In the genomic region with DNA sequence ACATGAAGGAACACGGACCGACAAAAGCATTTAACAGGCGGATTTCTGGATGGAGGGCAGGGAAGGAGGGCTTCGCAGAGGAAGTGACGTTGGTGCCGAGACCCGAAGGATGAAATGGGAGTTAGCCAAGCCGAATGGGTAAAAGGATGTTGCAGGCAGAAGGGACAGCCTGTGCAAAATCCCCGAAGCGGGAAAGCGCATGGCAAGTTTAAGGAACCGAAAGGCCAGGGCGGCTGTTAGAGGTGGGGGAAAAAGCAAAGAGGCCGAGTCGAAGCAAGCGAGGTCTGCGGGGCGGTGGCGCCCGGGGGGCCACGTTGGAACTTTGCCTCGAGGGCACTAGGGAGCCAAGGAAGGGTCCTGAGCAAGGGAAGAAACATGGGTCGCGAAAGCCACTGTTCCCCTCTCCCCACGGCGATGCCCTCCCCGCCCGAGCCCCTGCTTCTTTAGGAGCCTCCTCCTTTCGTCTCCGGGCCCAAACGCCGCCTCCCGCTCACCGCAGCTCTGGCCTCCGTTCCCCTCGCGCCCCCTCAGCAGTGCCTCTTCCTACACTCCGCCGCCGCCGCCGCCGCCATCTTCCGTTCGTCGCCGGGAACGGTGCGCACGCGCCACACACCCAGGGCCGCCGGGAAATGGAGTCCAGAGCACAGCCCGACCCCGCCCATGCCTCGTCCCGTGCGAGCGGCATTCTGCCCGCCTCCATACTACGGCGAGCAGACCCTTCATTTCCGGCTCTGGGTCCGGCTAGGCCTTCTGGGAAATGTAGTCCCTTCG, we compare ENCODE assay signal across 8 cellular contexts. TPM values are rescaled to one million over a fixed set of nuclear protein-coding genes. Genes with fewer than 3 reads are reported as not detected.
DNase-seq lines count a peak whose midpoint lies in the region; ATAC-seq, FAIRE-seq and TF ChIP-seq lines count a peak whose summit lies in the region.

Gene SYMPK (minus strand): TSS at position 584 of the 771 bp plus-strand sequence. CDS start 8,652 bp downstream, outside the sequence.

- H3K27ac ChIP-seq in heart left ventricle (peak within 1 kb of the TSS; percentile 80 to 96 (median 92)), upper lobe of left lung (peak within 1 kb of the TSS; percentile 89 to 94 (median 90))

- TF ChIP-seq EP300 in upper lobe of left lung (IDR thresholded peaks at IDR 0.05): no peak

- ATAC-seq in HG02852 (IDR thresholded peaks at IDR 0.05; ENCODE audit: unreplicated experiment) (peak; percentile 92), heart left ventricle (peak; percentile 99 to 100 (median 100)), upper lobe of left lung (ENCODE audit: low FRiP score in 2 of 2) (peak; percentile 98 to 100)

- H3K4me3 ChIP-seq in heart left ventricle: peak within 1 kb of the TSS; percentile 65 to 98 (median 92)
- peak within 1 kb of the TSS; percentile 78 to 89 (median 82) for H3K4me3 ChIP-seq in upper lobe of left lung

- no peaks in the 10 kb centered on the region for H3K9me3 ChIP-seq in heart left ventricle
- no peaks in the 10 kb centered on the region for H3K9me3 ChIP-seq in upper lobe of left lung

- no peak for TF ChIP-seq CTCF in heart left ventricle (IDR thresholded peaks at IDR 0.05)
- no peak for TF ChIP-seq CTCF in upper lobe of left lung (IDR thresholded peaks at IDR 0.05)

- peak; percentile 87 for TF ChIP-seq POLR2A in GM12892 (IDR thresholded peaks at IDR 0.05; ENCODE audit: low read depth, low read length)
- TF ChIP-seq POLR2A in heart left ventricle (IDR thresholded peaks at IDR 0.05): peak in 1 of 2 donors; percentile 64
- TF ChIP-seq POLR2A in upper lobe of left lung (IDR thresholded peaks at IDR 0.05): peak in 2 of 4 donors; percentile 28 to 83

- FAIRE-seq in GM12892 (lab: Jason Lieb, UNC): peak; percentile 99

- H3K36me3 ChIP-seq in heart left ventricle (peaks cover 0 to 33% (median 21%) of the 10 kb centered on the region in 9 donors), upper lobe of left lung (peaks cover 0 to 19% (median 8%) of the 10 kb centered on the region in 4 donors)

- intact Hi-C loops in T-helper 1 cell treated with Interleukin-12 subunit alpha and Interleukin-12 subunit beta and Interleukin-4 antibody, amounts not matched to agents 30 ng/mL and 1 ng/mL, for 36 hours (cut with micrococcal nuclease): loop anchor here (1.0 to 10.0 kb wide), 17 partner anchors 24 to 988 kb away; partner anchors contain the start of genes AP2S1, CALM3, CCDC61 and IRF2BP1
- intact Hi-C loops in heart left ventricle (cut with DNase I) (loop anchor here in 3 of 10 donors (1.0 to 5.0 kb wide), 2 partner anchors 24 to 155 kb away; partner anchors contain the start of gene IRF2BP1 (in 3 of the 3)), posterior cingulate gyrus (cut with DNase I) (loop anchor here (2.0 kb wide), 1 partner anchor 24 kb away; the partner anchor contains the start of gene IRF2BP1)

- 0 to 1% (median 0%) methylated on average over 55 to 65 of the region's 65 CpGs for WGBS in heart left ventricle, 4 donors
- WGBS in upper lobe of left lung, 2 donors: 0% methylated on average over 62 to 65 of the region's 65 CpGs

- H3K27me3 ChIP-seq in heart left ventricle (peaks cover 8 to 27% (median 16%) of the 10 kb centered on the region in 9 donors), upper lobe of left lung (peaks cover 0 to 11% (median 5%) of the 10 kb centered on the region in 4 donors)

- DNase-seq in GM12892 (ENCODE audit: insufficient read length) (peak; percentile 100), NCI-H146 treated with DMSO at 0.1 percent for 48 hours (lab: John Stamatoyannopoulos, UW; ENCODE audit: unreplicated experiment) (peak; percentile 98), amniotic epithelial cell (ENCODE audit: low read depth) (peak; percentile 97), heart left ventricle (peak; percentile 99), posterior cingulate gyrus (peak; percentile 98 to 100 (median 99)), upper lobe of left lung (peak; percentile 99)

- H3K4me1 ChIP-seq in heart left ventricle (peaks cover 0 to 28% (median 21%) of the 10 kb centered on the region in 12 donors), upper lobe of left lung (peaks cover 17 to 33% (median 27%) of the 10 kb centered on the region in 4 donors)

RNA-seq across cellular contexts. Expression of gene SYMPK, which starts in this region (rescaled TPM):
- polyA plus RNA-seq in GM12892 (2012; ENCODE audit: missing spikeins): 61.2 TPM
- total RNA-seq in T-helper 1 cell treated with Interleukin-12 subunit alpha and Interleukin-12 subunit beta and Interleukin-4 antibody, amounts not matched to agents 30 ng/mL and 1 ng/mL, for 36 hours: 107 and 111 TPM in 2 replicates
- 10 to 100 TPM; 21.9 to 47.7 (median 34.8) TPM for total RNA-seq in heart left ventricle
- polyA plus RNA-seq in heart left ventricle: 10 to 100 TPM; 32.4 to 34.3 TPM
- 100 to 1,000 TPM in 2 of 6 donors, 10 to 100 TPM in 4; 35.0 to 345 (median 76.0) TPM for total RNA-seq in upper lobe of left lung

Comparison
In these comparisons a context has a peak if more than half of its experiments do, and no peak if none do; other contexts are left out.
1. Peak in every context shown above with its lines: DNase-seq, ATAC-seq, H3K4me3 ChIP-seq and H3K27ac ChIP-seq.